In genomic region chr13:67128148-67128547, GRCh38 we compare ENCODE assay signal across 1 cellular context.
TF ChIP-seq lines count a peak whose summit lies in the region.

No MANE protein-coding gene starts in this region.

TF ChIP-seq in K562, 482 proteins besides CTCF, POLR2A, EP300 and RAD21 (continued from another document):
- no peak for TF ChIP-seq ATF3 (IDR thresholded peaks at IDR 0.05)
- no peak for TF ChIP-seq ATF3 (CRISPR knock-in tag; conservative IDR thresholded peaks at IDR 0.05)
- TF ChIP-seq PKNOX1 (IDR thresholded peaks at IDR 0.05), result peak; percentile 95
- TF ChIP-seq CGGBP1 (CRISPR knock-in tag; IDR thresholded peaks at IDR 0.05), result no peak
- no peak for TF ChIP-seq CEBPB (tag; IDR thresholded peaks at IDR 0.05)
- TF ChIP-seq PBX2 (CRISPR knock-in tag; IDR thresholded peaks at IDR 0.05; ENCODE audit: low read depth), result no peak
- TF ChIP-seq PBX2 (tag; conservative IDR thresholded peaks at IDR 0.05; ENCODE audit: low read depth), result peak; percentile 70; the same call in 1 of the 2 replicates
- no peak for TF ChIP-seq RFX7 (CRISPR knock-in tag; IDR thresholded peaks at IDR 0.05)
- TF ChIP-seq MITF (IDR thresholded peaks at IDR 0.05), result no peak
- no peak for TF ChIP-seq ID3 (CRISPR knock-in tag; IDR thresholded peaks at IDR 0.05)
- no peak for TF ChIP-seq ID3 (tag; IDR thresholded peaks at IDR 0.05)
- TF ChIP-seq MEIS2 (IDR thresholded peaks at IDR 0.05; ENCODE audit: partially characterized antibody), result peak; percentile 65
- no peak for TF ChIP-seq TSHZ1 (CRISPR knock-in tag; IDR thresholded peaks at IDR 0.05)
- TF ChIP-seq ZNF589 (CRISPR knock-in tag; IDR thresholded peaks at IDR 0.05; ENCODE audit: low read depth), result no peak
- 0 out of 2 replicates have a peak, but pooled peaks have one; percentile 23 for TF ChIP-seq SOX6 (IDR thresholded peaks at IDR 0.05)
- no peak for TF ChIP-seq RBM39 (optimal IDR thresholded peaks at IDR 0.05; ENCODE audit: low read depth, low read length)
- no peak for TF ChIP-seq PHF20 (IDR thresholded peaks at IDR 0.05; ENCODE audit: partially characterized antibody)
- TF ChIP-seq CUX1 (CRISPR knock-in tag; IDR thresholded peaks at IDR 0.05), result no peak
- no peak for TF ChIP-seq NCOR1 (IDR thresholded peaks at IDR 0.05)
- TF ChIP-seq POLR2B (IDR thresholded peaks at IDR 0.05; ENCODE audit: low read depth, partially characterized antibody), result no peak
- no peak for TF ChIP-seq ZEB2 (IDR thresholded peaks at IDR 0.05)
- no peak for TF ChIP-seq FOXK1 (CRISPR knock-in tag; IDR thresholded peaks at IDR 0.05; ENCODE audit: borderline replicate concordance)
- no peak for TF ChIP-seq ZNF140 (CRISPR knock-in tag; IDR thresholded peaks at IDR 0.05)
- TF ChIP-seq ZNF551 (CRISPR knock-in tag; IDR thresholded peaks at IDR 0.05), result no peak
- no peak for TF ChIP-seq CBFB (CRISPR knock-in tag; IDR thresholded peaks at IDR 0.05)
- TF ChIP-seq HNRNPLL (IDR thresholded peaks at IDR 0.05; ENCODE audit: low read depth, low read length, poor library complexity, severe bottlenecking), result no peak
- TF ChIP-seq UBTF (IDR thresholded peaks at IDR 0.05; ENCODE audit: borderline replicate concordance in 1 of 2, low read depth in 2 of 2, low read length in 2 of 2), result no peak
- no peak for TF ChIP-seq EGR1 (conservative IDR thresholded peaks at IDR 0.05)
TF ChIP-seq in K562: peak in this region for 4.
